ENCODE assay signal across 14 cellular contexts in the genomic region with DNA sequence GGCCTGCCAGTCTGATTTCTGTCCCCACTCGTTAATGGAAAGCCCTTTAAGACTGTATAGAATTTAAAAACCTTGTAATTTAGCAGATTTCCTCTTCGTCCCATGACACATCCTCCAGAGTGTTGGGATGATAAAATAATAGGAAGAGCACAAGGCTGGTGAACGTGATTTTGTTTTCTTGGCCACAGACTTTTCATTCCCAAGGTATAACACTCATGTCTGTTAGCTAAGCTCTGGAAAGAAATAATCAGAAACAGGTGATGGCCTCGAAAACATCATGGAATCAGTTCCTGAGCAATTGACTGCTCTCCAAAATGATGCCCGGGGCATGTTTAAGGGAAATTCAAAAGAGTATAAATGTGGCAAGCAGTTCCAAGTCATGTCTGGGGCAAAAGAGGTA.
DNase-seq lines count a peak whose midpoint lies in the region; ATAC-seq and TF ChIP-seq lines count a peak whose summit lies in the region.
"Had no signal": no experiment of that assay in that cellular context is flagged by ENCODE, and none has a peak within 500 bp of the region (broad histone marks: within the 10 kb centered on the region; RNA-seq: fewer than 3 reads in every experiment).

No MANE protein-coding gene starts in this region.

- no peak for ATAC-seq in stimulated activated naive CD8-positive, alpha-beta T cell treated with anti-CD3 and anti-CD28 coated beads, Interleukin-15, amount 100 ng/mL, for 72 hours
- no peak for ATAC-seq in HG02642 (IDR thresholded peaks at IDR 0.05; ENCODE audit: poor library complexity, unreplicated experiment)

- peaks cover 11% of the 10 kb centered on the region for H3K9me3 Mint-ChIP-seq in mesothelial cell of epicardium
- H3K9me3 Mint-ChIP-seq in stimulated activated naive CD8-positive, alpha-beta T cell treated with anti-CD3 and anti-CD28 coated beads, Interleukin-15, amount 100 ng/mL, for 72 hours: peaks cover 3 to 7% of the 10 kb centered on the region in 2 donors
- H3K9me3 Mint-ChIP-seq in immature natural killer cell: peaks cover 0 to 4% (median 0%) of the 10 kb centered on the region in 6 donors

- H3K4me3 ChIP-seq in HFF-Myc (replicated peaks; ENCODE audit: low read depth, low read length): no peak overlapping the region
- H3K4me3 ChIP-seq: BLaER1 had no signal

- H3K4me3 Mint-ChIP-seq in mesothelial cell of epicardium (no peak overlapping the region), immature natural killer cell (no peak overlapping the region)
- no peak overlapping the region for H3K4me3 Mint-ChIP-seq in stimulated activated naive CD8-positive, alpha-beta T cell treated with anti-CD3 and anti-CD28 coated beads, Interleukin-15, amount 100 ng/mL, for 72 hours

- H3K27me3 Mint-ChIP-seq in mesothelial cell of epicardium (ENCODE audit: low read depth) (no peaks in the 10 kb centered on the region), immature natural killer cell (ENCODE audit: low read depth in 3 of 3) (peaks cover 0 to 2% (median 0%) of the 10 kb centered on the region in 3 donors)
- H3K27me3 Mint-ChIP-seq in stimulated activated naive CD8-positive, alpha-beta T cell treated with anti-CD3 and anti-CD28 coated beads, Interleukin-15, amount 100 ng/mL, for 72 hours: no peaks in the 10 kb centered on the region

- no peak for TF ChIP-seq CTCF in HFF-Myc (IDR thresholded peaks at IDR 0.05; ENCODE audit: low read depth, low read length, missing control alignments)
- TF ChIP-seq CTCF in mesothelial cell of epicardium (IDR thresholded peaks at IDR 0.05; ENCODE audit: unreplicated experiment): no peak

- peaks cover 20% of the 10 kb centered on the region for H3K4me1 Mint-ChIP-seq in mesothelial cell of epicardium
- no peaks in the 10 kb centered on the region for H3K4me1 Mint-ChIP-seq in stimulated activated naive CD8-positive, alpha-beta T cell treated with anti-CD3 and anti-CD28 coated beads, Interleukin-15, amount 100 ng/mL, for 72 hours
- H3K4me1 Mint-ChIP-seq in immature natural killer cell: no peaks in the 10 kb centered on the region

- H3K36me3 Mint-ChIP-seq in mesothelial cell of epicardium (no peaks in the 10 kb centered on the region), immature natural killer cell (no peaks in the 10 kb centered on the region)

- H3K27ac Mint-ChIP-seq in mesothelial cell of epicardium: peak overlapping the region; percentile 17
- no peak overlapping the region for H3K27ac Mint-ChIP-seq in stimulated activated naive CD8-positive, alpha-beta T cell treated with anti-CD3 and anti-CD28 coated beads, Interleukin-15, amount 100 ng/mL, for 72 hours
- no peak overlapping the region for H3K27ac Mint-ChIP-seq in immature natural killer cell

- peak; percentile 8 for DNase-seq in AG08395 (ENCODE audit: low spot score)
- peak; percentile 45 for DNase-seq in HFF-Myc (ENCODE audit: extremely low read depth, low read depth)
- DNase-seq in fibroblast of gingiva (ENCODE audit: low read depth): peak; percentile 2
- no peak for DNase-seq in mesothelial cell of epicardium (ENCODE audit: low spot score in 2 of 2, unreplicated experiment in 2 of 2)
- DNase-seq in stimulated activated naive CD8-positive, alpha-beta T cell treated with anti-CD3 and anti-CD28 coated beads, Interleukin-15, amount 100 ng/mL, for 72 hours: no peak
- DNase-seq in immature natural killer cell: no peak
- DNase-seq: 8988T, DMS53, GF-D8, HCEC 1CT, IMR-90, KBM-7 had no signal

Comparison
In these comparisons a context has a peak if more than half of its experiments do, and no peak if none do; other contexts are left out.
1. DNase-seq: peak in AG08395 (single experiment), HFF-Myc (single experiment) and fibroblast of gingiva (single experiment); none in mesothelial cell of epicardium (0 of 2), stimulated activated naive CD8-positive, alpha-beta T cell treated with anti-CD3 and anti-CD28 coated beads, Interleukin-15, amount 100 ng/mL, for 72 hours (0 of 2) and immature natural killer cell (0 of 3).